Comparison of ENCODE assay signal across 31 cellular contexts in the genomic region with DNA sequence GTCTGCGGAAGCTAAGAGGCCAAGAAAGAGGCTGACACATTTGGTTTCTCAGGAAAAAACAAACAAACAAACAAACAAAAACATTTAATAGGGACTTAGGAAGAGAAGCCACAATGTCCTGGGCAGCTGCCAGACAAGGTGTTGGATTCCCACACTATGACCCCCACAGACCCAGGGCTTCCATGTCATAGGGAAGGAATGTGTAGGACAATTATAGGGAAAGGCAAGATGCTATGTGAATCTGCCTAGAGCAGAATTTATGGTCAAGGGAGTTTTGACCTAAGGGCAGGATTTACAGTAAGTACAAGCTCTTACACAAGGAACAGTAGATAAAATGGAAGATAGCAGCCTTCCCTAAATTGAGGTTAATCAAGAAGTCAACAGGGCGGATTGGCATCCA. TPM values are rescaled to one million over a fixed set of nuclear protein-coding genes. Genes with fewer than 3 reads are reported as not detected.
DNase-seq lines count a peak whose midpoint lies in the region; ATAC-seq and TF ChIP-seq lines count a peak whose summit lies in the region.
"Had no signal": no experiment of that assay in that cellular context is flagged by ENCODE, and none has a peak within 500 bp of the region (broad histone marks: within the 10 kb centered on the region; RNA-seq: fewer than 3 reads in every experiment).

No MANE protein-coding gene starts in this region.

- no peak overlapping the region for H3K4me3 Mint-ChIP-seq in neural progenitor cell
- H3K4me3 Mint-ChIP-seq: CD4-positive, alpha-beta memory T cell; T-helper 1 cell treated with Interleukin-12 subunit alpha and Interleukin-12 subunit beta and Interleukin-4 antibody, amounts not matched to agents 30 μg/mL and 1 μg/mL, for 36 hours had no signal

- H4K20me1 ChIP-seq in neural progenitor cell (ENCODE audit: low read depth), result no peaks in the 10 kb centered on the region
- H4K20me1 ChIP-seq: BLaER1 treated with 17β-estradiol and CSF1 and Interleukin-3, amounts not matched to agents 10 nM and 100 nM had no signal

- DNase-seq in ELR (ENCODE audit: low read depth) (peak; percentile 64), NCI-H226 (peak; percentile 52), amniotic epithelial cell (ENCODE audit: low read depth) (peak; percentile 19), neural progenitor cell (ENCODE audit: low spot score) (no peak), GM13976 (ENCODE audit: low spot score) (no peak), NCI-H2196 treated with DMSO at 0.1 percent for 48 hours (lab: John Stamatoyannopoulos, UW; ENCODE audit: unreplicated experiment) (no peak)
- DNase-seq: AML-193; Caco-2; CD4-positive, alpha-beta memory T cell; DMS 273 treated with DMSO at 0.1 percent for 48 hours; DMS79; Karpas-422; MV-4-11; NCI-H2029; NCI-H526 treated with DMSO at 0.1 percent for 48 hours; Peyer's patch; SIG-M5; SW 1271 had no signal

- H3K4me2 ChIP-seq in neural progenitor cell, result no peak overlapping the region
- H3K4me2 ChIP-seq: A549; BLaER1 treated with 17β-estradiol and CSF1 and Interleukin-3, amounts not matched to agents 10 nM and 100 nM had no signal

- H3K9me3 Mint-ChIP-seq in neural progenitor cell, result no peaks in the 10 kb centered on the region
- H3K9me3 Mint-ChIP-seq: T-helper 1 cell treated with Interleukin-12 subunit alpha and Interleukin-12 subunit beta and Interleukin-4 antibody, amounts not matched to agents 30 μg/mL and 1 μg/mL, for 36 hours had no signal

- no peak overlapping the region for H2AFZ ChIP-seq in neural progenitor cell (replicated peaks)

- TF ChIP-seq CTCF in neural progenitor cell (IDR thresholded peaks at IDR 0.05), result no peak
- TF ChIP-seq CTCF in GM13976 (IDR thresholded peaks at IDR 0.05; ENCODE audit: borderline replicate concordance, control extremely low read depth, extremely low read depth, insufficient read depth, missing control alignments), result no peak

- no peaks in the 10 kb centered on the region for H3K27me3 Mint-ChIP-seq in neural progenitor cell (ENCODE audit: insufficient read depth, low read depth)

- no peaks in the 10 kb centered on the region for H3K4me1 ChIP-seq in neural progenitor cell
- H3K4me1 ChIP-seq: A549; BLaER1 treated with 17β-estradiol and CSF1 and Interleukin-3, amounts not matched to agents 10 nM and 100 nM; Peyer's patch had no signal

- no peaks in the 10 kb centered on the region for H3F3A ChIP-seq in neural progenitor cell (ENCODE audit: low read depth)

- H3K27me3 ChIP-seq in neural progenitor cell, result no peaks in the 10 kb centered on the region
- H3K27me3 ChIP-seq: BLaER1 treated with 17β-estradiol and CSF1 and Interleukin-3, amounts not matched to agents 10 nM and 100 nM; Peyer's patch had no signal

- no peak overlapping the region for H3K4me3 ChIP-seq in neural progenitor cell
- H3K4me3 ChIP-seq: A549; BLaER1 treated with 17β-estradiol and CSF1 and Interleukin-3, amounts not matched to agents 10 nM and 100 nM; GM12878; Peyer's patch; SK-N-MC had no signal

- in situ Hi-C loops in GM13976 (cut with MboI; ENCODE audit: low sequenced_read_pairs, unreplicated experiment), result no loop called here

- H3K4me1 Mint-ChIP-seq in neural progenitor cell, result no peaks in the 10 kb centered on the region

- no peaks in the 10 kb centered on the region for H3K36me3 Mint-ChIP-seq in neural progenitor cell
- H3K36me3 Mint-ChIP-seq: CD4-positive, alpha-beta memory T cell had no signal

- H3K79me2 ChIP-seq in neural progenitor cell (ENCODE audit: low read depth), result no peaks in the 10 kb centered on the region

- no peak overlapping the region for H3K9ac ChIP-seq in neural progenitor cell
- H3K9ac ChIP-seq: BLaER1 treated with 17β-estradiol and CSF1 and Interleukin-3, amounts not matched to agents 10 nM and 100 nM had no signal

- H3K36me3 ChIP-seq in neural progenitor cell, result no peaks in the 10 kb centered on the region
- H3K36me3 ChIP-seq: Peyer's patch had no signal

- no peak overlapping the region for H3K27ac ChIP-seq in neural progenitor cell
- H3K27ac ChIP-seq: A549; BLaER1 treated with 17β-estradiol and CSF1 and Interleukin-3, amounts not matched to agents 10 nM and 100 nM; Peyer's patch; SK-N-MC had no signal

- no peaks in the 10 kb centered on the region for H3K9me3 ChIP-seq in neural progenitor cell (ENCODE audit: low read depth)
- H3K9me3 ChIP-seq: A549, Caco-2, Peyer's patch had no signal

- H3K27ac Mint-ChIP-seq in neural progenitor cell, result peak overlapping the region; percentile 23
- H3K27ac Mint-ChIP-seq: CD4-positive, alpha-beta memory T cell; T-helper 1 cell treated with Interleukin-12 subunit alpha and Interleukin-12 subunit beta and Interleukin-4 antibody, amounts not matched to agents 30 μg/mL and 1 μg/mL, for 36 hours had no signal

- no peak for ATAC-seq in GM18867 (IDR thresholded peaks at IDR 0.05; ENCODE audit: unreplicated experiment)
- ATAC-seq: A549, GM12878, HCT116, HepG2 had no signal

RNA-seq across cellular contexts. Expression of gene CDADC1, which starts 9.1 kb away (rescaled TPM):
- 1.7 and 2.9 TPM in 2 replicates for total RNA-seq in neural progenitor cell (ENCODE audit: low replicate concordance)

RNA-seq across cellular contexts. Expression of gene MLNR, which starts 18.5 kb away (rescaled TPM):
- not detected in 2 replicates for total RNA-seq in neural progenitor cell (ENCODE audit: low replicate concordance)
- total RNA-seq: Caco-2; CD4-positive, alpha-beta memory T cell; G401; GM12878; H4; HT-29; MCF 10A; NCI-H460; Peyer's patch had no signal

Comparison
In these comparisons a context has a peak if more than half of its experiments do, and no peak if none do; other contexts are left out.
1. DNase-seq: peak in ELR (single experiment), NCI-H226 (single experiment) and amniotic epithelial cell (single experiment); none in neural progenitor cell (single experiment), GM13976 (single experiment) and NCI-H2196 treated with DMSO at 0.1 percent for 48 hours (single experiment).